8 cellular contexts compared by ENCODE assay signal in the genomic region with DNA sequence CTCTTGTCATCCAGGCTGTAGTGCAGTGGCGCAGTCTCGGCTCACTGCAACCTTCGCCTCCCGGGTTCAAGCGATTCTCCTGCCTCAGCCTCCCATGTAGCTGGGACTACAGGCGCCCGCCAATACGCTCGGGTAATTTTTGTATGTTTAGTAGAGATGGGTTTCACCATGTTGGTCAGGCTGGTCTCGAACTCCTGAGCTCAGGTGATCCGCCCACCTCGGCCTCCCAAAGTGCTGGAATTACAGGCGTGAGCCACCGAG. TPM values are rescaled to one million over a fixed set of nuclear protein-coding genes. Genes with fewer than 3 reads are reported as not detected.
DNase-seq lines count a peak whose midpoint lies in the region; FAIRE-seq and TF ChIP-seq lines count a peak whose summit lies in the region.
"Not testable (repeated sequence)": the region's sequence is repeated elsewhere in the genome, so short reads cannot be mapped to it uniquely, and the experiment has no call there.

No MANE protein-coding gene starts in this region.

- not testable (repeated sequence) for H3K9me3 Mint-ChIP-seq in HFFc6, endodermal cell, neural progenitor cell

- TF ChIP-seq EP300 in stomach (IDR thresholded peaks at IDR 0.05), result not testable (repeated sequence)

- peak overlapping the region; percentile 65 for H3K4me3 ChIP-seq in AG10803 (ENCODE audit: low read length)
- H3K4me3 ChIP-seq in SU-DHL-6 (ENCODE audit: insufficient read depth, low read length, poor library complexity, severe bottlenecking); neural progenitor cell: not testable (repeated sequence)
- peak overlapping the region; percentile 92 for H3K4me3 ChIP-seq in adipocyte (ENCODE audit: low read length)
- H3K4me3 ChIP-seq in endodermal cell (ENCODE audit: low read length), result peak overlapping the region; percentile 94
- peak overlapping the region; percentile 37 to 95 (median 71) for H3K4me3 ChIP-seq in keratinocyte (ENCODE audit: control insufficient read depth in 2 of 3, extremely low read depth in 1 of 3, insufficient read depth in 2 of 3, low read depth in 1 of 3, low read length in 3 of 3)
- peak overlapping the region; percentile 58 to 70 (median 61) for H3K4me3 ChIP-seq in stomach

- H3K27ac ChIP-seq in SU-DHL-6 (ENCODE audit: low read depth, low read length), result peak overlapping the region; percentile 98
- H3K27ac ChIP-seq in endodermal cell (ENCODE audit: low read depth, low read length); neural progenitor cell: not testable (repeated sequence)
- peak overlapping the region; percentile 97 for H3K27ac ChIP-seq in keratinocyte (ENCODE audit: control insufficient read depth, insufficient read depth, low read length)
- H3K27ac ChIP-seq in stomach, result peak overlapping the region; percentile 95 to 100 (median 100)

- H3K4me3 Mint-ChIP-seq in HFFc6 (peak overlapping the region; percentile 98), endodermal cell (peak overlapping the region; percentile 86), neural progenitor cell (peak overlapping the region; percentile 95)

- peak overlapping the region; percentile 100 for H3K4me2 ChIP-seq in SU-DHL-6 (ENCODE audit: low read depth, low read length, poor library complexity, severe bottlenecking)
- H3K4me2 ChIP-seq in keratinocyte (ENCODE audit: control insufficient read depth, extremely low read depth, insufficient read depth, low read depth, low read length), result peak overlapping the region; percentile 95
- H3K4me2 ChIP-seq in neural progenitor cell, result peak overlapping the region; percentile 46

- H3K27ac Mint-ChIP-seq in HFFc6 (peak overlapping the region; percentile 98), endodermal cell (peak overlapping the region; percentile 99)
- not testable (repeated sequence) for H3K27ac Mint-ChIP-seq in neural progenitor cell

- H3K9ac ChIP-seq in SU-DHL-6 (ENCODE audit: low read length) (peak overlapping the region; percentile 88), adipocyte (ENCODE audit: low read length) (peak overlapping the region; percentile 95), endodermal cell (ENCODE audit: extremely low read depth, low read length, poor library complexity, severe bottlenecking) (peak overlapping the region; percentile 65), keratinocyte (ENCODE audit: control insufficient read depth, extremely low read depth, insufficient read depth, low read length) (peak overlapping the region; percentile 98)
- not testable (repeated sequence) for H3K9ac ChIP-seq in neural progenitor cell

- peaks cover 20% of the 10 kb centered on the region for H3K4me1 ChIP-seq in adipocyte (ENCODE audit: control insufficient read depth, insufficient read depth, low read length)
- H3K4me1 ChIP-seq in endodermal cell (ENCODE audit: control insufficient read depth, insufficient read depth, low read length); neural progenitor cell: not testable (repeated sequence)
- H3K4me1 ChIP-seq in keratinocyte (ENCODE audit: control insufficient read depth, extremely low read depth, insufficient read depth, low read length), result peaks cover 19% of the 10 kb centered on the region
- H3K4me1 ChIP-seq in stomach, result peaks cover 10 to 36% (median 24%) of the 10 kb centered on the region in 4 donors

- 95 to 97% methylated on average over 5 to 14 of the region's 14 CpGs for WGBS in endodermal cell (ENCODE audit: insufficient coverage in 1 of 2, insufficient read length in 1 of 2), 2 experiments
- 61 to 77% (median 73%) methylated on average over 13 to 14 of the region's 14 CpGs for WGBS in stomach, 5 donors

- not testable (repeated sequence) for H3K27me3 Mint-ChIP-seq in HFFc6 (ENCODE audit: insufficient read depth); endodermal cell (ENCODE audit: insufficient read depth); neural progenitor cell (ENCODE audit: insufficient read depth, low read depth)

- not testable (repeated sequence) for FAIRE-seq in keratinocyte (lab: Jason Lieb, UNC)

- not testable (repeated sequence) for DNase-seq in AG10803 (ENCODE audit: low read depth); HFFc6; adipocyte (ENCODE audit: low read depth); endodermal cell; keratinocyte (ENCODE audit: low read depth, low spot score); neural progenitor cell (ENCODE audit: low spot score); stomach

- not testable (repeated sequence) for H3K9me1 ChIP-seq in keratinocyte (ENCODE audit: control insufficient read depth, extremely low read depth, insufficient read depth, low read length)

- intact Hi-C loops in stomach (cut with DNase I; ENCODE audit: low total_unique reads), result not testable (repeated sequence)

- not testable (repeated sequence) for H3K36me3 ChIP-seq in SU-DHL-6 (ENCODE audit: low read length); adipocyte (ENCODE audit: control insufficient read depth, insufficient read depth, low read length, severe bottlenecking); endodermal cell (ENCODE audit: control insufficient read depth, insufficient read depth, low read length); keratinocyte (ENCODE audit: control insufficient read depth in 2 of 2, extremely low read depth in 1 of 2, insufficient read depth in 2 of 2, low read length in 2 of 2); neural progenitor cell; stomach

- H3K36me3 Mint-ChIP-seq in HFFc6 (ENCODE audit: low read depth); endodermal cell (ENCODE audit: low read depth); neural progenitor cell: not testable (repeated sequence)

- not testable (repeated sequence) for H3K79me2 ChIP-seq in SU-DHL-6 (ENCODE audit: insufficient read depth, low read length); keratinocyte (ENCODE audit: control insufficient read depth, insufficient read depth, low read length)
- H3K79me2 ChIP-seq in neural progenitor cell (ENCODE audit: low read depth), result peaks cover 27% of the 10 kb centered on the region

- not testable (repeated sequence) for H4K20me1 ChIP-seq in SU-DHL-6 (ENCODE audit: low read depth, low read length); keratinocyte (ENCODE audit: control insufficient read depth, extremely low read depth, insufficient read depth, low read length); neural progenitor cell (ENCODE audit: low read depth)

- H3K9me2 ChIP-seq in SU-DHL-6 (replicated peaks; ENCODE audit: insufficient read depth, low read length), result not testable (repeated sequence)

- dilution Hi-C loops in keratinocyte (cut with MboI; ENCODE audit: extremely low pct_ligation_motif_present, low sequenced_read_pairs), result not testable (repeated sequence)

- H3K4me1 Mint-ChIP-seq in HFFc6 (ENCODE audit: low read depth) (peaks cover 24% of the 10 kb centered on the region), neural progenitor cell (peaks cover 30% of the 10 kb centered on the region)
- H3K4me1 Mint-ChIP-seq in endodermal cell, result not testable (repeated sequence)

- H3F3A ChIP-seq in SU-DHL-6 (ENCODE audit: insufficient read depth) (peaks cover 61% of the 10 kb centered on the region), neural progenitor cell (ENCODE audit: low read depth) (peaks cover 59% of the 10 kb centered on the region)

- not testable (repeated sequence) for H3K9me3 ChIP-seq in SU-DHL-6 (ENCODE audit: insufficient read depth, low read length); adipocyte (ENCODE audit: control insufficient read depth, low read length); endodermal cell (ENCODE audit: control insufficient read depth, low read length); keratinocyte (ENCODE audit: control insufficient read depth, low read depth, low read length); neural progenitor cell (ENCODE audit: low read depth); stomach

- H3K27me3 ChIP-seq in SU-DHL-6 (ENCODE audit: low read length); adipocyte (replicated peaks; ENCODE audit: control insufficient read depth, insufficient read depth, low read length); endodermal cell (ENCODE audit: control insufficient read depth, insufficient read depth, low read length, poor library complexity, severe bottlenecking); keratinocyte (ENCODE audit: control insufficient read depth, extremely low read depth, insufficient read depth, low read length); neural progenitor cell; stomach: not testable (repeated sequence)

- peak overlapping the region; percentile 55 for H2AFZ ChIP-seq in SU-DHL-6 (ENCODE audit: low read depth, low read length, severe bottlenecking)
- peak overlapping the region; percentile 99 for H2AFZ ChIP-seq in keratinocyte (ENCODE audit: control insufficient read depth, low read length)
- not testable (repeated sequence) for H2AFZ ChIP-seq in neural progenitor cell (replicated peaks)

- TF ChIP-seq CTCF in AG10803 (conservative IDR thresholded peaks at IDR 0.05; ENCODE audit: low read length); HFFc6 (IDR thresholded peaks at IDR 0.05); SU-DHL-6 (IDR thresholded peaks at IDR 0.05; ENCODE audit: insufficient read depth, low read length, poor library complexity, severe bottlenecking); endodermal cell (conservative IDR thresholded peaks at IDR 0.05); keratinocyte (optimal IDR thresholded peaks at IDR 0.05 in 1 of 3, IDR thresholded peaks at IDR 0.05 in 1 of 3, conservative IDR thresholded peaks at IDR 0.05 in 1 of 3; ENCODE audit: extremely low read depth in 1 of 3, insufficient read depth in 2 of 3, low read length in 3 of 3); neural progenitor cell (IDR thresholded peaks at IDR 0.05); stomach (IDR thresholded peaks at IDR 0.05): not testable (repeated sequence)

- TF ChIP-seq POLR2A in stomach (IDR thresholded peaks at IDR 0.05), result not testable (repeated sequence)

RNA-seq across cellular contexts. Expression of gene SPEN, which starts 11.1 kb away (rescaled TPM):
- 10 to 100 TPM; 25.7 to 30.2 (median 27.6) TPM for total RNA-seq in HFFc6 (2021; fragmentation: NEBNext Ultra II Directional; extraction: Animal tissue kit (Norgen Biotek cat#: 25700))
- total RNA-seq in endodermal cell (10 to 100 TPM; 61.5 to 71.9 TPM), neural progenitor cell (ENCODE audit: low replicate concordance) (40.1 and 59.6 TPM in 2 replicates), stomach (100 to 1,000 TPM in 1 of 5 donors, 10 to 100 TPM in 4; 16.8 to 114 (median 44.9) TPM)
- polyA plus RNA-seq in endodermal cell (2013, experiment 1 of 2), result 55.4 TPM
- polyA plus RNA-seq in endodermal cell (2013, experiment 2 of 2), result 52.7 TPM
- polyA plus RNA-seq in keratinocyte (4.9 to 9.1 TPM (median 8.9 TPM) in 3 replicates), stomach (10 to 100 TPM in 1 of 3 donors, 1 to 10 TPM in 2; 5.6 to 14.7 (median 8.7) TPM)
- 22.5 TPM for polyA plus RNA-seq in keratinocyte (2011; ENCODE audit: low read depth)
- 6.3 and 6.9 TPM in 2 replicates for polyA plus RNA-seq in keratinocyte (2011; cell fraction: cytosol; rRNA removed)
- polyA plus RNA-seq in keratinocyte (2011; cell fraction: nucleus; rRNA removed), result 46.7 and 46.9 TPM in 2 replicates
- 25.0 and 35.6 TPM in 2 replicates for polyA plus RNA-seq in keratinocyte (2012; ENCODE audit: low replicate concordance)
- polyA minus RNA-seq in keratinocyte, result 18.8 to 84.5 TPM (median 42.0 TPM) in 3 replicates
- 6.7 TPM for polyA minus RNA-seq in keratinocyte (2011; cell fraction: cytosol; rRNA and poly(A)+ RNA removed)
- 30.5 and 60.2 TPM in 2 replicates for polyA minus RNA-seq in keratinocyte (2011; cell fraction: nucleus; rRNA and poly(A)+ RNA removed)

RNA-seq across cellular contexts. Expression of gene UQCRHL, which starts 29.0 kb away (rescaled TPM):
- 1 to 10 TPM in 5 of 6 experiments, under 1 TPM in 1; 0.75 to 1.8 (median 1.5) TPM for total RNA-seq in HFFc6 (2021; fragmentation: NEBNext Ultra II Directional; extraction: Animal tissue kit (Norgen Biotek cat#: 25700))
- total RNA-seq in endodermal cell, result 1 to 10 TPM; 1.6 to 3.7 TPM
- 5.2 TPM for polyA plus RNA-seq in endodermal cell (2013, experiment 1 of 2)
- 5.2 TPM for polyA plus RNA-seq in endodermal cell (2013, experiment 2 of 2)
- 2.6 to 14.0 TPM (median 4.6 TPM) in 3 replicates for polyA plus RNA-seq in keratinocyte
- polyA plus RNA-seq in keratinocyte (2011; ENCODE audit: low read depth), result 2.5 TPM
- polyA plus RNA-seq in keratinocyte (2011; cell fraction: cytosol; rRNA removed), result 6.8 and 8.4 TPM in 2 replicates
- polyA plus RNA-seq in keratinocyte (2011; cell fraction: nucleus; rRNA removed), result 2.1 TPM in 2 replicates
- 2.6 and 4.3 TPM in 2 replicates for polyA plus RNA-seq in keratinocyte (2012; ENCODE audit: low replicate concordance)
- 0.23 to 0.77 TPM in 2 of 3 replicates, not detected in the other for polyA minus RNA-seq in keratinocyte
- 8.2 TPM for polyA minus RNA-seq in keratinocyte (2011; cell fraction: cytosol; rRNA and poly(A)+ RNA removed)
- polyA minus RNA-seq in keratinocyte (2011; cell fraction: nucleus; rRNA and poly(A)+ RNA removed), result 0.21 TPM in 1 of 2 replicates, not detected in the other
- 2.8 and 4.8 TPM in 2 replicates for total RNA-seq in neural progenitor cell (ENCODE audit: low replicate concordance)
- 10 to 100 TPM in 1 of 5 donors, 1 to 10 TPM in 2, under 1 TPM in 1, not detected in 1; 0.58 to 11.0 (median 2.0) TPM for total RNA-seq in stomach
- 1 to 10 TPM; 2.4 to 3.4 (median 3.2) TPM for polyA plus RNA-seq in stomach

Comparison
In these comparisons a context has a peak if more than half of its experiments do, and no peak if none do; other contexts are left out.
1. H3K4me2 ChIP-seq: peak in every context shown above with its lines; median percentile 100 in SU-DHL-6; 95 in keratinocyte; 46 in neural progenitor cell.